ENCODE assay signal across 18 cellular contexts in genomic region chr13:103436057-103436654, GRCh38.
DNase-seq lines count a peak whose midpoint lies in the region; ATAC-seq and TF ChIP-seq lines count a peak whose summit lies in the region.
"Had no signal": no experiment of that assay in that cellular context is flagged by ENCODE, and none has a peak within 500 bp of the region (broad histone marks: within the 10 kb centered on the region; RNA-seq: fewer than 3 reads in every experiment).

No MANE protein-coding gene starts in this region.

- H3K23ac ChIP-seq in mesendoderm (ENCODE audit: low read length) = no peak overlapping the region

- no peak overlapping the region for H2BK5ac ChIP-seq in mesendoderm (ENCODE audit: low read length)

- no peak overlapping the region for H4K5ac ChIP-seq in mesendoderm (ENCODE audit: low read length)

- H2BK15ac ChIP-seq in mesendoderm (replicated peaks; ENCODE audit: low read depth) = no peak overlapping the region

- H3K9me3 ChIP-seq in CD8-positive, alpha-beta memory T cell (ENCODE audit: low read length) = no peaks in the 10 kb centered on the region
- H3K9me3 ChIP-seq: BLaER1, HAP-1 had no signal

- H3K27ac Mint-ChIP-seq in WTC11 = no peak overlapping the region; the same call in 1 of the 2 replicates
- H3K27ac Mint-ChIP-seq in activated CD8-positive, alpha-beta T cell treated with anti-CD3 and anti-CD28 coated beads, Interleukin-2, amount 10 ng/mL, durations not matched to agents 7 days and 5 days = no peak overlapping the region
- H3K27ac Mint-ChIP-seq in CD8-positive, alpha-beta memory T cell = no peak overlapping the region
- H3K27ac Mint-ChIP-seq: CD4-positive, CD25-positive, alpha-beta regulatory T cell; HFFc6 had no signal

- peaks cover 36% of the 10 kb centered on the region for H3K4me1 Mint-ChIP-seq in WTC11
- H3K4me1 Mint-ChIP-seq in activated CD8-positive, alpha-beta T cell treated with anti-CD3 and anti-CD28 coated beads, Interleukin-2, amount 10 ng/mL, durations not matched to agents 7 days and 5 days (ENCODE audit: low read depth) = no peaks in the 10 kb centered on the region
- no peaks in the 10 kb centered on the region for H3K4me1 Mint-ChIP-seq in CD8-positive, alpha-beta memory T cell
- H3K4me1 Mint-ChIP-seq: CD4-positive, CD25-positive, alpha-beta regulatory T cell had no signal

- H3K36me3 ChIP-seq in H7 (replicated peaks; ENCODE audit: control insufficient read depth, insufficient read depth, low read length) (no peaks in the 10 kb centered on the region), mesendoderm (ENCODE audit: control insufficient read depth, insufficient read depth, low read length) (no peaks in the 10 kb centered on the region)
- no peaks in the 10 kb centered on the region for H3K36me3 ChIP-seq in CD8-positive, alpha-beta memory T cell (ENCODE audit: insufficient read depth, low read length)
- H3K36me3 ChIP-seq: BLaER1, HAP-1 had no signal

- no peak for TF ChIP-seq CTCF in WTC11 (IDR thresholded peaks at IDR 0.05)

- DNase-seq in H7 = peak; percentile 10
- DNase-seq in WTC11 (ENCODE audit: low spot score) = peak; percentile 37
- peak; percentile 40 for DNase-seq in iPS DF 19.7 (ENCODE audit: low read depth, low spot score)
- DNase-seq in mesendoderm = peak; percentile 40
- no peak for DNase-seq in activated CD8-positive, alpha-beta T cell treated with anti-CD3 and anti-CD28 coated beads, Interleukin-2, amount 10 ng/mL, durations not matched to agents 7 days and 5 days
- DNase-seq in CD8-positive, alpha-beta memory T cell = no peak
- DNase-seq: 8988T; AML-193; Calu3; CD4-positive, CD25-positive, alpha-beta regulatory T cell; DMS 273 treated with DMSO at 0.1 percent for 48 hours; HFFc6; IMR-90; KBM-7 had no signal

- no peaks in the 10 kb centered on the region for H3K79me1 ChIP-seq in mesendoderm (ENCODE audit: low read length)

- H3K36me3 Mint-ChIP-seq in WTC11 = no peaks in the 10 kb centered on the region
- H3K36me3 Mint-ChIP-seq in activated CD8-positive, alpha-beta T cell treated with anti-CD3 and anti-CD28 coated beads, Interleukin-2, amount 10 ng/mL, durations not matched to agents 7 days and 5 days (ENCODE audit: low read depth) = no peaks in the 10 kb centered on the region
- H3K36me3 Mint-ChIP-seq in CD8-positive, alpha-beta memory T cell = no peaks in the 10 kb centered on the region
- H3K36me3 Mint-ChIP-seq: CD4-positive, CD25-positive, alpha-beta regulatory T cell had no signal

- H3K4me1 ChIP-seq in mesendoderm (ENCODE audit: control insufficient read depth, low read depth, low read length) = no peaks in the 10 kb centered on the region
- H3K4me1 ChIP-seq in CD8-positive, alpha-beta memory T cell (ENCODE audit: insufficient read depth, low read length) = no peaks in the 10 kb centered on the region
- H3K4me1 ChIP-seq: BLaER1, HAP-1 had no signal

- no peak overlapping the region for H3K9ac ChIP-seq in mesendoderm (ENCODE audit: low read length)
- H3K9ac ChIP-seq: BLaER1 had no signal

- no peak overlapping the region for H3K4me3 Mint-ChIP-seq in WTC11
- H3K4me3 Mint-ChIP-seq in activated CD8-positive, alpha-beta T cell treated with anti-CD3 and anti-CD28 coated beads, Interleukin-2, amount 10 ng/mL, durations not matched to agents 7 days and 5 days = no peak overlapping the region
- H3K4me3 Mint-ChIP-seq in CD8-positive, alpha-beta memory T cell = no peak overlapping the region
- H3K4me3 Mint-ChIP-seq: CD4-positive, CD25-positive, alpha-beta regulatory T cell; HFFc6 had no signal

- H2BK120ac ChIP-seq in mesendoderm (ENCODE audit: low read depth, low read length) = no peak overlapping the region

- H3K27me3 ChIP-seq in H7 (ENCODE audit: control insufficient read depth, insufficient read depth, low read length) = no peaks in the 10 kb centered on the region
- no peaks in the 10 kb centered on the region for H3K27me3 ChIP-seq in mesendoderm (ENCODE audit: insufficient read depth, low read length, poor library complexity)
- H3K27me3 ChIP-seq in CD8-positive, alpha-beta memory T cell (ENCODE audit: insufficient read depth, low read length, poor library complexity, severe bottlenecking) = no peaks in the 10 kb centered on the region
- H3K27me3 ChIP-seq: BLaER1 had no signal

- no peak overlapping the region for H3K4me2 ChIP-seq in mesendoderm (ENCODE audit: low read length)
- H3K4me2 ChIP-seq: BLaER1 had no signal

- no peaks in the 10 kb centered on the region for H3K79me2 ChIP-seq in mesendoderm (ENCODE audit: control insufficient read depth, insufficient read depth, low read length)

- CTCF ChIA-PET in WTC11 (lab: Charles Lee) = no interaction called here
- CTCF ChIA-PET in activated CD8-positive, alpha-beta T cell treated with anti-CD3 and anti-CD28 coated beads, Interleukin-2, amount 10 ng/mL, durations not matched to agents 7 days and 5 days (lab: Charles Lee) = no interaction called here
- CTCF ChIA-PET in CD8-positive, alpha-beta memory T cell (lab: Charles Lee) = no interaction called here

- no CpG with 5 or more reads among the region's 10 CpGs for WGBS in mesendoderm (ENCODE audit: extremely low coverage, insufficient coverage, low lambda C conversion rate)

- H3K9me3 Mint-ChIP-seq in WTC11 = no peaks in the 10 kb centered on the region
- H3K9me3 Mint-ChIP-seq in activated CD8-positive, alpha-beta T cell treated with anti-CD3 and anti-CD28 coated beads, Interleukin-2, amount 10 ng/mL, durations not matched to agents 7 days and 5 days (ENCODE audit: insufficient read depth) = no peaks in the 10 kb centered on the region
- peaks cover 0 to 6% (median 2%) of the 10 kb centered on the region in 5 donors for H3K9me3 Mint-ChIP-seq in CD8-positive, alpha-beta memory T cell

- H3K18ac ChIP-seq in mesendoderm (ENCODE audit: low read length) = no peak overlapping the region

- H3K4me3 ChIP-seq in H7 (ENCODE audit: insufficient read depth, low read depth, low read length) (no peak overlapping the region), mesendoderm (ENCODE audit: low read length) (no peak overlapping the region)
- H3K4me3 ChIP-seq in CD8-positive, alpha-beta memory T cell (ENCODE audit: low read length) = no peak overlapping the region
- H3K4me3 ChIP-seq: BLaER1, HAP-1 had no signal

- H2AK5ac ChIP-seq in mesendoderm (ENCODE audit: low read length) = no peak overlapping the region

- POLR2A ChIA-PET in WTC11 (lab: Charles Lee) = no interaction called here
- POLR2A ChIA-PET in activated CD8-positive, alpha-beta T cell treated with anti-CD3 and anti-CD28 coated beads, Interleukin-2, amount 10 ng/mL, durations not matched to agents 7 days and 5 days (lab: Charles Lee) = no interaction called here
- POLR2A ChIA-PET in CD8-positive, alpha-beta memory T cell (lab: Charles Lee) = no interaction called here

- peak overlapping the region; percentile 39 for H3K56ac ChIP-seq in mesendoderm (ENCODE audit: low read length)

- H3K27ac ChIP-seq in mesendoderm (ENCODE audit: low read depth, low read length) = no peak overlapping the region
- H3K27ac ChIP-seq in CD8-positive, alpha-beta memory T cell (ENCODE audit: low read depth, low read length) = no peak overlapping the region
- H3K27ac ChIP-seq: BLaER1 had no signal

- no peaks in the 10 kb centered on the region for H3K27me3 Mint-ChIP-seq in WTC11 (ENCODE audit: low read depth)
- H3K27me3 Mint-ChIP-seq in activated CD8-positive, alpha-beta T cell treated with anti-CD3 and anti-CD28 coated beads, Interleukin-2, amount 10 ng/mL, durations not matched to agents 7 days and 5 days (ENCODE audit: low read depth) = no peaks in the 10 kb centered on the region
- no peaks in the 10 kb centered on the region for H3K27me3 Mint-ChIP-seq in CD8-positive, alpha-beta memory T cell
- H3K27me3 Mint-ChIP-seq: CD4-positive, CD25-positive, alpha-beta regulatory T cell had no signal

- peak; percentile 90 for ATAC-seq in WTC11
- ATAC-seq in HG03039 (IDR thresholded peaks at IDR 0.05; ENCODE audit: unreplicated experiment) = no peak
- ATAC-seq in activated CD8-positive, alpha-beta T cell treated with anti-CD3 and anti-CD28 coated beads, Interleukin-2, amount 10 ng/mL, durations not matched to agents 7 days and 5 days = no peak
- ATAC-seq in GM19351 (IDR thresholded peaks at IDR 0.05; ENCODE audit: unreplicated experiment) = no peak

- no peak overlapping the region for H3K4ac ChIP-seq in mesendoderm (ENCODE audit: low read depth, low read length)

- H4K8ac ChIP-seq in mesendoderm (ENCODE audit: low read depth, low read length) = no peak overlapping the region

TF ChIP-seq in WTC11, 78 proteins besides CTCF, POLR2A, EP300 and RAD21 (continues in another document):
- no peak for TF ChIP-seq MXD4 (CRISPR knock-in tag; IDR thresholded peaks at IDR 0.05; ENCODE audit: borderline replicate concordance)
- TF ChIP-seq TEAD4 (CRISPR knock-in tag; IDR thresholded peaks at IDR 0.05) = no peak
- no peak for TF ChIP-seq AFF4 (CRISPR knock-in tag; IDR thresholded peaks at IDR 0.05; ENCODE audit: borderline replicate concordance)
- TF ChIP-seq GABPB1 (CRISPR knock-in tag; IDR thresholded peaks at IDR 0.05) = no peak

Comparison
In these comparisons a context has a peak if more than half of its experiments do, and no peak if none do; other contexts are left out.
1. DNase-seq: peak in H7 (single experiment), WTC11 (single experiment), iPS DF 19.7 (single experiment) and mesendoderm (single experiment); none in activated CD8-positive, alpha-beta T cell treated with anti-CD3 and anti-CD28 coated beads, Interleukin-2, amount 10 ng/mL, durations not matched to agents 7 days and 5 days (single experiment) and CD8-positive, alpha-beta memory T cell (0 of 5).